1 cellular context compared by ENCODE assay signal in the genomic region with DNA sequence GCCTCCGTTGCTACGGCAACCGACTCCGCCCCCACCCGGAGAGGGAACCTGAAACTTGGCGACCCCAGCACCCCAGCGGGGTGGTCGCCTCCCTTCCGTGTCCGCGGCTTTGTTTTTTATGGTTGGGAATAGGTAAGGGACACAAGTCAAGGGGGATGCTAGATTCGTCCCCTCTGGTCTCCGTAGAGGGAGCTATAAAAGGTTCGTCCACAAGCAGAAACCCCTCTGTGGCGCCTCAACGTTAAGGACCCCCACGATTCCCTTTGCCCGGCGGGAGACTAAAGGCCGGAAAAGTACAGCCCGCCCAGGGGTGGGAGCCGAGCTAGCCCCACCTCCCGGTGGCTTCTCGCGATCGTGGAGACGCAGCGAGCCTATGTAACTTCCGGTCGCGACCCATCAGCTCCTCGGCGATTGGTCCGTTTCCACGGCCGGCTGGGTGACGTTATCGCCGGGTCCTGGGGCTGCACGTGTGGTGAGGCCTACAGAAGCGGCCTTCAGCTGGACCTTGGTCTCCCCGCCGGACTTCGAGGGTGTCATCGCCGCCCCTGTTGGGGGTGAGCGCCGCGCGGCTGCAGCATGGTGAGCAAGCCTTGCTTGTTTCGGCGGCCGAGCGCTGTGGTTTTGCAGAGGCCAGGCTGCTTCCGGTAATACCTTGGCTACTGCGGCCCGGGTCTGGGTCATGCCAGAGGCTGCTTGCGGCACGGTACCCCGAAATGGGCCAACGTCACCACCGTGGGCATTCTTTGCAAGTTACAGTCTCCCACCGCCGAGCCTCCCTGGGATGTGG.
TF ChIP-seq lines count a peak whose summit lies in the region.

Gene LTV1, plus strand, starts transcription at position 437 of the 787 bp plus-strand sequence. Its CDS starts 140 bp downstream, at position 577.

TF ChIP-seq in K562, 482 proteins besides CTCF, POLR2A, EP300 and RAD21 (continued from another document and continues in another):
- TF ChIP-seq, protein P1, sequence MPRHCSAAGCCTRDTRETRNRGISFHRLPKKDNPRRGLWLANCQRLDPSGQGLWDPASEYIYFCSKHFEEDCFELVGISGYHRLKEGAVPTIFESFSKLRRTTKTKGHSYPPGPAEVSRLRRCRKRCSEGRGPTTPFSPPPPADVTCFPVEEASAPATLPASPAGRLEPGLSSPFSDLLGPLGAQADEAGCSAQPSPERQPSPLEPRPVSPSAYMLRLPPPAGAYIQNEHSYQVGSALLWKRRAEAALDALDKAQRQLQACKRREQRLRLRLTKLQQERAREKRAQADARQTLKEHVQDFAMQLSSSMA (CRISPR knock-in tag; IDR thresholded peaks at IDR 0.05): 0 out of 2 replicates have a peak, but pooled peaks have one; percentile 51
- TF ChIP-seq ZNF24 (IDR thresholded peaks at IDR 0.05) (no peak), CHD4 (IDR thresholded peaks at IDR 0.05; ENCODE audit: insufficient read depth, insufficient replicate concordance, low read depth, low read length, poor library complexity, severe bottlenecking) (peak; percentile 61), SIN3B (IDR thresholded peaks at IDR 0.05; ENCODE audit: low read depth) (peak; percentile 88), TAF1 (IDR thresholded peaks at IDR 0.05; ENCODE audit: control insufficient read depth, extremely low read depth, insufficient read depth, low read length, severe bottlenecking) (peak; percentile 89), CC2D1A (IDR thresholded peaks at IDR 0.05) (peak; percentile 91), MTA2 (IDR thresholded peaks at IDR 0.05; ENCODE audit: low read depth) (peak; percentile 41; the same call in 1 of the 2 replicates), CTBP1 (IDR thresholded peaks at IDR 0.05; ENCODE audit: borderline replicate concordance) (0 out of 2 replicates have a peak, but pooled peaks have one; percentile 13), HNRNPK (IDR thresholded peaks at IDR 0.05; ENCODE audit: low read depth, low read length, poor library complexity, severe bottlenecking) (no peak), CBX3 (IDR thresholded peaks at IDR 0.05; ENCODE audit: borderline replicate concordance in 1 of 2, low read length in 2 of 2) (peak in 1 of 2 experiments; percentile 36; a peak in 2 of 3 replicates), E4F1 (CRISPR knock-in tag; IDR thresholded peaks at IDR 0.05; ENCODE audit: borderline replicate concordance) (peak; percentile 50; the same call in 1 of the 2 replicates), MTF1 (CRISPR knock-in tag; IDR thresholded peaks at IDR 0.05; ENCODE audit: borderline replicate concordance) (no peak), TFAM (CRISPR knock-in tag; conservative IDR thresholded peaks at IDR 0.05) (no peak), SRF (CRISPR knock-in tag; IDR thresholded peaks at IDR 0.05) (peak in 1 of 2 experiments; percentile 85; a peak in 2 of 4 replicates), RNF219 (CRISPR knock-in tag; IDR thresholded peaks at IDR 0.05) (no peak), RBM34 (IDR thresholded peaks at IDR 0.05; ENCODE audit: borderline replicate concordance, insufficient read depth, low read length) (no peak), LCOR (CRISPR knock-in tag; IDR thresholded peaks at IDR 0.05) (peak; percentile 68; the same call in 1 of the 2 replicates), RBM22 (IDR thresholded peaks at IDR 0.05; ENCODE audit: low read depth, low read length, poor library complexity, severe bottlenecking) (peak; percentile 66), TGIF2 (CRISPR knock-in tag; IDR thresholded peaks at IDR 0.05) (peak; percentile 72; the same call in 1 of the 2 replicates), ZFP36 (IDR thresholded peaks at IDR 0.05; ENCODE audit: low read depth, low read length, partially characterized antibody) (no peak), MEIS2 (IDR thresholded peaks at IDR 0.05; ENCODE audit: partially characterized antibody) (no peak), HDAC1 (IDR thresholded peaks at IDR 0.05) (peak; percentile 49 to 100; a peak in 3 of 4 replicates), ETV6 (IDR thresholded peaks at IDR 0.05; ENCODE audit: borderline replicate concordance in 1 of 2, low read depth in 2 of 2, low read length in 1 of 2) (no peak), ETV6 (CRISPR knock-in tag; IDR thresholded peaks at IDR 0.05; ENCODE audit: borderline replicate concordance) (peak; percentile 96), XRCC5 (IDR thresholded peaks at IDR 0.05; ENCODE audit: low read depth, low read length) (no peak), ZNF143 (CRISPR knock-in tag; IDR thresholded peaks at IDR 0.05) (peak; percentile 63; the same call in 1 of the 2 replicates), ZSCAN32 (CRISPR knock-in tag; IDR thresholded peaks at IDR 0.05) (0 out of 2 replicates have a peak, but pooled peaks have one; percentile 43), ZC3H4 (CRISPR knock-in tag; IDR thresholded peaks at IDR 0.05; ENCODE audit: borderline replicate concordance) (no peak), NR2C2 (CRISPR knock-in tag; IDR thresholded peaks at IDR 0.05) (peak; percentile 89), NR2C2 (tag; IDR thresholded peaks at IDR 0.05) (peak; percentile 57), FOXA3 (CRISPR knock-in tag; conservative IDR thresholded peaks at IDR 0.05 in 1 of 2, IDR thresholded peaks at IDR 0.05 in 1 of 2) (peak in 1 of 2 experiments; percentile 79; a peak in 2 of 4 replicates), SIN3A (IDR thresholded peaks at IDR 0.05; ENCODE audit: borderline replicate concordance in 2 of 2, control insufficient read depth in 1 of 2, low read depth in 2 of 2, low read length in 2 of 2) (peak; percentile 96 to 98), ZNF79 (CRISPR knock-in tag; IDR thresholded peaks at IDR 0.05; ENCODE audit: low read depth) (peak; percentile 7; the same call in 1 of the 2 replicates), CHAMP1 (IDR thresholded peaks at IDR 0.05) (0 out of 2 replicates have a peak, but pooled peaks have one; percentile 12), SIX5 (IDR thresholded peaks at IDR 0.05; ENCODE audit: borderline replicate concordance in 1 of 2, insufficient read depth in 1 of 2, low read depth in 1 of 2, low read length in 2 of 2) (no peak)
- TF ChIP-seq, protein P2, sequence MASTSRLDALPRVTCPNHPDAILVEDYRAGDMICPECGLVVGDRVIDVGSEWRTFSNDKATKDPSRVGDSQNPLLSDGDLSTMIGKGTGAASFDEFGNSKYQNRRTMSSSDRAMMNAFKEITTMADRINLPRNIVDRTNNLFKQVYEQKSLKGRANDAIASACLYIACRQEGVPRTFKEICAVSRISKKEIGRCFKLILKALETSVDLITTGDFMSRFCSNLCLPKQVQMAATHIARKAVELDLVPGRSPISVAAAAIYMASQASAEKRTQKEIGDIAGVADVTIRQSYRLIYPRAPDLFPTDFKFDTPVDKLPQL (IDR thresholded peaks at IDR 0.05; ENCODE audit: extremely low read depth, insufficient read length): peak; percentile 43
- TF ChIP-seq, protein P3, sequence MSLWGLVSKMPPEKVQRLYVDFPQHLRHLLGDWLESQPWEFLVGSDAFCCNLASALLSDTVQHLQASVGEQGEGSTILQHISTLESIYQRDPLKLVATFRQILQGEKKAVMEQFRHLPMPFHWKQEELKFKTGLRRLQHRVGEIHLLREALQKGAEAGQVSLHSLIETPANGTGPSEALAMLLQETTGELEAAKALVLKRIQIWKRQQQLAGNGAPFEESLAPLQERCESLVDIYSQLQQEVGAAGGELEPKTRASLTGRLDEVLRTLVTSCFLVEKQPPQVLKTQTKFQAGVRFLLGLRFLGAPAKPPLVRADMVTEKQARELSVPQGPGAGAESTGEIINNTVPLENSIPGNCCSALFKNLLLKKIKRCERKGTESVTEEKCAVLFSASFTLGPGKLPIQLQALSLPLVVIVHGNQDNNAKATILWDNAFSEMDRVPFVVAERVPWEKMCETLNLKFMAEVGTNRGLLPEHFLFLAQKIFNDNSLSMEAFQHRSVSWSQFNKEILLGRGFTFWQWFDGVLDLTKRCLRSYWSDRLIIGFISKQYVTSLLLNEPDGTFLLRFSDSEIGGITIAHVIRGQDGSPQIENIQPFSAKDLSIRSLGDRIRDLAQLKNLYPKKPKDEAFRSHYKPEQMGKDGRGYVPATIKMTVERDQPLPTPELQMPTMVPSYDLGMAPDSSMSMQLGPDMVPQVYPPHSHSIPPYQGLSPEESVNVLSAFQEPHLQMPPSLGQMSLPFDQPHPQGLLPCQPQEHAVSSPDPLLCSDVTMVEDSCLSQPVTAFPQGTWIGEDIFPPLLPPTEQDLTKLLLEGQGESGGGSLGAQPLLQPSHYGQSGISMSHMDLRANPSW (CRISPR knock-in tag; IDR thresholded peaks at IDR 0.05): peak; percentile 23; the same call in 1 of the 2 replicates
- TF ChIP-seq, protein P4, sequence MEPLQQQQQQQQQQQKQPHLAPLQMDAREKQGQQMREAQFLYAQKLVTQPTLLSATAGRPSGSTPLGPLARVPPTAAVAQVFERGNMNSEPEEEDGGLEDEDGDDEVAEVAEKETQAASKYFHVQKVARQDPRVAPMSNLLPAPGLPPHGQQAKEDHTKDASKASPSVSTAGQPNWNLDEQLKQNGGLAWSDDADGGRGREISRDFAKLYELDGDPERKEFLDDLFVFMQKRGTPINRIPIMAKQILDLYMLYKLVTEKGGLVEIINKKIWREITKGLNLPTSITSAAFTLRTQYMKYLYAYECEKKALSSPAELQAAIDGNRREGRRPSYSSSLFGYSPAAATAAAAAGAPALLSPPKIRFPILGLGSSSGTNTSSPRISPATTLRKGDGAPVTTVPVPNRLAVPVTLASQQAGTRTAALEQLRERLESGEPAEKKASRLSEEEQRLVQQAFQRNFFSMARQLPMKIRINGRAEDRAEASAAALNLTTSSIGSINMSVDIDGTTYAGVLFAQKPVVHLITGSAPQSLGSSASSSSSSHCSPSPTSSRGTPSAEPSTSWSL (CRISPR knock-in tag; IDR thresholded peaks at IDR 0.05; ENCODE audit: borderline replicate concordance): 0 out of 2 replicates have a peak, but pooled peaks have one; percentile 55
- TF ChIP-seq, protein P5, sequence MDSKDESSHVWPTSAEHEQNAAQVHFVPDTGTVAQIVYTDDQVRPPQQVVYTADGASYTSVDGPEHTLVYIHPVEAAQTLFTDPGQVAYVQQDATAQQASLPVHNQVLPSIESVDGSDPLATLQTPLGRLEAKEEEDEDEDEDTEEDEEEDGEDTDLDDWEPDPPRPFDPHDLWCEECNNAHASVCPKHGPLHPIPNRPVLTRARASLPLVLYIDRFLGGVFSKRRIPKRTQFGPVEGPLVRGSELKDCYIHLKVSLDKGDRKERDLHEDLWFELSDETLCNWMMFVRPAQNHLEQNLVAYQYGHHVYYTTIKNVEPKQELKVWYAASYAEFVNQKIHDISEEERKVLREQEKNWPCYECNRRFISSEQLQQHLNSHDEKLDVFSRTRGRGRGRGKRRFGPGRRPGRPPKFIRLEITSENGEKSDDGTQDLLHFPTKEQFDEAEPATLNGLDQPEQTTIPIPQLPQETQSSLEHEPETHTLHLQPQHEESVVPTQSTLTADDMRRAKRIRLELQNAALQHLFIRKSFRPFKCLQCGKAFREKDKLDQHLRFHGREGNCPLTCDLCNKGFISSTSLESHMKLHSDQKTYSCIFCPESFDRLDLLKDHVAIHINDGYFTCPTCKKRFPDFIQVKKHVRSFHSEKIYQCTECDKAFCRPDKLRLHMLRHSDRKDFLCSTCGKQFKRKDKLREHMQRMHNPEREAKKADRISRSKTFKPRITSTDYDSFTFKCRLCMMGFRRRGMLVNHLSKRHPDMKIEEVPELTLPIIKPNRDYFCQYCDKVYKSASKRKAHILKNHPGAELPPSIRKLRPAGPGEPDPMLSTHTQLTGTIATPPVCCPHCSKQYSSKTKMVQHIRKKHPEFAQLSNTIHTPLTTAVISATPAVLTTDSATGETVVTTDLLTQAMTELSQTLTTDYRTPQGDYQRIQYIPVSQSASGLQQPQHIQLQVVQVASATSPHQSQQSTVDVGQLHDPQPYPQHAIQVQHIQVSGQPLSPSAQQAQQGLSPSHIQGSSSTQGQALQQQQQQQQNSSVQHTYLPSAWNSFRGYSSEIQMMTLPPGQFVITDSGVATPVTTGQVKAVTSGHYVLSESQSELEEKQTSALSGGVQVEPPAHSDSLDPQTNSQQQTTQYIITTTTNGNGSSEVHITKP (IDR thresholded peaks at IDR 0.05; ENCODE audit: partially characterized antibody): peak; percentile 95
